Comparison of ENCODE assay signal across 1 cellular context in genomic region chr5:111092062-111092853, GRCh38.
TF ChIP-seq lines count a peak whose summit lies in the region.

TSS of gene WDR36 (plus strand) at chr5:111092348. CDS start at chr5:111092457, 109 bp downstream.

TF ChIP-seq in GM12878, 131 proteins besides CTCF, POLR2A, EP300 and RAD21 (continued from another document):
- TF ChIP-seq PRDM15 (CRISPR knock-in tag; IDR thresholded peaks at IDR 0.05) (no peak), TBL1XR1 (IDR thresholded peaks at IDR 0.05; ENCODE audit: low read depth, low read length) (no peak), LARP7 (IDR thresholded peaks at IDR 0.05) (peak; percentile 76), MYC (IDR thresholded peaks at IDR 0.05; ENCODE audit: insufficient read depth, insufficient read length, insufficient replicate concordance, low read length, severe bottlenecking) (peak; percentile 83), EGR1 (IDR thresholded peaks at IDR 0.05; ENCODE audit: borderline replicate concordance in 1 of 2, low read depth in 2 of 2, low read length in 2 of 2) (peak; percentile 39 to 57; a peak in 2 of 3 replicates), NFIC (IDR thresholded peaks at IDR 0.05; ENCODE audit: low read depth, low read length) (peak; percentile 43; the same call in 1 of the 2 replicates), NR2C2 (IDR thresholded peaks at IDR 0.05; ENCODE audit: borderline replicate concordance, control insufficient read depth, insufficient read length, low read depth) (no peak), SMAD1 (IDR thresholded peaks at IDR 0.05; ENCODE audit: low read depth, partially characterized antibody) (no peak), CHD4 (IDR thresholded peaks at IDR 0.05) (no peak), SUZ12 (IDR thresholded peaks at IDR 0.05; ENCODE audit: unreplicated experiment) (no peak), SIX5 (IDR thresholded peaks at IDR 0.05; ENCODE audit: low read depth, low read length, severe bottlenecking) (peak; percentile 68), SMARCA5 (IDR thresholded peaks at IDR 0.05) (peak; percentile 60; the same call in 1 of the 2 replicates)
